1 cellular context compared by ENCODE assay signal in the genomic region with DNA sequence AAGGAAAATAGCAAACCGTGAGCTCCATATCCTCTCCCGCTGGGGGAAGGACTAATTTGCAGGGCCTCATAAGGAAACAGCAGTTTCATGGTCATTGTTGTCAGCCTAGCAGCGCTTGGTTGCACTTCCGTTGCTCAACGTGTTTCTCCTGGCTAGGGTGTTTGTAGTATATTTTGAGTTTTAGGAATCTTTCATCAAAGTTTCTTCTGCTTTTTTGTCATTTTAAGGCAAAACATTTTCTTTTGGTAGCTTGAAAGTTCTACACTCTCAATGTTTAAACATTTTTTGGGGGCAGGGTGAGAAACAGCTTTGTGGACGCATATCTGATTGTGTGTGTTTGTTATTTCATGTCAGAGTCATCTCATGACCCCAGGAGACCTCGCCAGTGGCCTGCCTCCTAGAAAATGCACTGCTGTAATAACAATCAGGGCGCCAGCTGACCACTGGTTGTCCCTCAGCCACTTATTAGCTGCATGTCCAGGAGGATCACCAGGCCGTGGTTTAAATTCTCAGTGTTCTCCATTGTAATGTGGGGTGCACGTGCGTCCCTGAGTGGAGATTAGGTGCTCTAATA.
TF ChIP-seq lines count a peak whose summit lies in the region.

No MANE protein-coding gene starts in this region.

TF ChIP-seq in K562, 482 proteins besides CTCF, POLR2A, EP300 and RAD21 (continued from another document and continues in another):
- no peak; the same call in 1 of the 2 replicates for TF ChIP-seq ETS1 (conservative IDR thresholded peaks at IDR 0.05; ENCODE audit: control insufficient read depth, low read depth, low read length)
- peak; percentile 81; the same call in 1 of the 2 replicates for TF ChIP-seq CEBPB (tag; IDR thresholded peaks at IDR 0.05)
- TF ChIP-seq ETV5 (CRISPR knock-in tag; IDR thresholded peaks at IDR 0.05; ENCODE audit: low read depth): peak; percentile 64
- TF ChIP-seq PML (IDR thresholded peaks at IDR 0.05; ENCODE audit: low read length): peak; percentile 17; the same call in 1 of the 2 replicates
- TF ChIP-seq, protein P1, sequence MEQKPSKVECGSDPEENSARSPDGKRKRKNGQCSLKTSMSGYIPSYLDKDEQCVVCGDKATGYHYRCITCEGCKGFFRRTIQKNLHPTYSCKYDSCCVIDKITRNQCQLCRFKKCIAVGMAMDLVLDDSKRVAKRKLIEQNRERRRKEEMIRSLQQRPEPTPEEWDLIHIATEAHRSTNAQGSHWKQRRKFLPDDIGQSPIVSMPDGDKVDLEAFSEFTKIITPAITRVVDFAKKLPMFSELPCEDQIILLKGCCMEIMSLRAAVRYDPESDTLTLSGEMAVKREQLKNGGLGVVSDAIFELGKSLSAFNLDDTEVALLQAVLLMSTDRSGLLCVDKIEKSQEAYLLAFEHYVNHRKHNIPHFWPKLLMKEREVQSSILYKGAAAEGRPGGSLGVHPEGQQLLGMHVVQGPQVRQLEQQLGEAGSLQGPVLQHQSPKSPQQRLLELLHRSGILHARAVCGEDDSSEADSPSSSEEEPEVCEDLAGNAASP (IDR thresholded peaks at IDR 0.05): peak; percentile 97
- no peak for TF ChIP-seq U2AF2 (optimal IDR thresholded peaks at IDR 0.05; ENCODE audit: low read depth, low read length)
- TF ChIP-seq LEF1 (IDR thresholded peaks at IDR 0.05): peak; percentile 99
- 0 out of 2 replicates have a peak, but pooled peaks have one; percentile 55 for TF ChIP-seq TOE1 (IDR thresholded peaks at IDR 0.05; ENCODE audit: borderline replicate concordance)
- no peak for TF ChIP-seq TOE1 (CRISPR knock-in tag; IDR thresholded peaks at IDR 0.05; ENCODE audit: borderline replicate concordance, low read depth)
- TF ChIP-seq WHSC1 (IDR thresholded peaks at IDR 0.05; ENCODE audit: low read length): no peak
- TF ChIP-seq C11orf30 (IDR thresholded peaks at IDR 0.05; ENCODE audit: low read depth): peak; percentile 26; the same call in 1 of the 2 replicates
- peak; percentile 66 for TF ChIP-seq CXXC5 (CRISPR knock-in tag; IDR thresholded peaks at IDR 0.05)
- TF ChIP-seq CCNT2 (IDR thresholded peaks at IDR 0.05; ENCODE audit: borderline replicate concordance, extremely low read depth, insufficient read length, low read depth, low read length): peak; percentile 22
- peak; percentile 94 for TF ChIP-seq TFAP4 (CRISPR knock-in tag; IDR thresholded peaks at IDR 0.05; ENCODE audit: borderline replicate concordance)
- no peak for TF ChIP-seq SP1 (CRISPR knock-in tag; IDR thresholded peaks at IDR 0.05)
- peak; percentile 77 for TF ChIP-seq GABPA (tag; conservative IDR thresholded peaks at IDR 0.05; ENCODE audit: low read depth)
- TF ChIP-seq GATA2 (CRISPR knock-in tag; IDR thresholded peaks at IDR 0.05): 0 out of 2 replicates have a peak, but pooled peaks have one; percentile 30
- TF ChIP-seq, protein P2, sequence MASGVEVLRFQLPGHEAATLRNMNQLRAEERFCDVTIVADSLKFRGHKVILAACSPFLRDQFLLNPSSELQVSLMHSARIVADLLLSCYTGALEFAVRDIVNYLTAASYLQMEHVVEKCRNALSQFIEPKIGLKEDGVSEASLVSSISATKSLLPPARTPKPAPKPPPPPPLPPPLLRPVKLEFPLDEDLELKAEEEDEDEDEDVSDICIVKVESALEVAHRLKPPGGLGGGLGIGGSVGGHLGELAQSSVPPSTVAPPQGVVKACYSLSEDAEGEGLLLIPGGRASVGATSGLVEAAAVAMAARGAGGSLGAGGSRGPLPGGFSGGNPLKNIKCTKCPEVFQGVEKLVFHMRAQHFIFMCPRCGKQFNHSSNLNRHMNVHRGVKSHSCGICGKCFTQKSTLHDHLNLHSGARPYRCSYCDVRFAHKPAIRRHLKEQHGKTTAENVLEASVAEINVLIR (CRISPR knock-in tag; IDR thresholded peaks at IDR 0.05): no peak
- TF ChIP-seq ZNF445 (CRISPR knock-in tag; IDR thresholded peaks at IDR 0.05; ENCODE audit: low read depth): 0 out of 2 replicates have a peak, but pooled peaks have one; percentile 28
- TF ChIP-seq VEZF1 (CRISPR knock-in tag; IDR thresholded peaks at IDR 0.05): peak; percentile 59
- TF ChIP-seq SIX5 (IDR thresholded peaks at IDR 0.05; ENCODE audit: borderline replicate concordance in 1 of 2, insufficient read depth in 1 of 2, low read depth in 1 of 2, low read length in 2 of 2): no peak
- TF ChIP-seq HDAC1 (IDR thresholded peaks at IDR 0.05): peak in 1 of 2 experiments; percentile 64; a peak in 2 of 4 replicates
- TF ChIP-seq PRMT5 (CRISPR knock-in tag; IDR thresholded peaks at IDR 0.05): no peak
- 0 out of 2 replicates have a peak, but pooled peaks have one; percentile 40 for TF ChIP-seq ELF4 (CRISPR knock-in tag; IDR thresholded peaks at IDR 0.05)
- TF ChIP-seq KDM1A (IDR thresholded peaks at IDR 0.05): peak; percentile 87 to 92
- peak; percentile 55; the same call in 1 of the 2 replicates for TF ChIP-seq CTBP1 (IDR thresholded peaks at IDR 0.05; ENCODE audit: borderline replicate concordance)
- peak; percentile 58; the same call in 1 of the 2 replicates for TF ChIP-seq TEAD2 (tag; IDR thresholded peaks at IDR 0.05)
- peak; percentile 83 for TF ChIP-seq HDAC2 (IDR thresholded peaks at IDR 0.05)
- TF ChIP-seq CC2D1A (IDR thresholded peaks at IDR 0.05): no peak
- peak; percentile 34 for TF ChIP-seq ZFX (CRISPR knock-in tag; IDR thresholded peaks at IDR 0.05)
- TF ChIP-seq ZNF639 (CRISPR knock-in tag; conservative IDR thresholded peaks at IDR 0.05 in 1 of 2, IDR thresholded peaks at IDR 0.05 in 1 of 2): peak in 1 of 2 experiments; percentile 39; a peak in 1 of 4 replicates
- TF ChIP-seq, protein P3, sequence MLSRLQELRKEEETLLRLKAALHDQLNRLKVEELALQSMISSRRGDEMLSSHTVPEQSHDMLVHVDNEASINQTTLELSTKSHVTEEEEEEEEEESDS (CRISPR knock-in tag; IDR thresholded peaks at IDR 0.05): no peak
- TF ChIP-seq MYNN (IDR thresholded peaks at IDR 0.05): 0 out of 2 replicates have a peak, but pooled peaks have one; percentile 18
- no peak for TF ChIP-seq MYNN (CRISPR knock-in tag; IDR thresholded peaks at IDR 0.05)
- peak in 1 of 2 experiments; percentile 95; a peak in 3 of 4 replicates for TF ChIP-seq RCOR1 (IDR thresholded peaks at IDR 0.05; ENCODE audit: borderline replicate concordance in 1 of 2, low read depth in 2 of 2, low read length in 2 of 2)
- TF ChIP-seq EZH2 (IDR thresholded peaks at IDR 0.05; ENCODE audit: borderline replicate concordance, low read depth, low read length): no peak
- TF ChIP-seq ATF1 (CRISPR knock-in tag; IDR thresholded peaks at IDR 0.05): no peak
- peak; percentile 82 for TF ChIP-seq ATF1 (tag; IDR thresholded peaks at IDR 0.05)
- TF ChIP-seq TBL1XR1 (IDR thresholded peaks at IDR 0.05; ENCODE audit: low read length in 2 of 2): peak in 1 of 2 experiments; percentile 85; a peak in 2 of 4 replicates
- peak; percentile 62; the same call in 1 of the 2 replicates for TF ChIP-seq ZKSCAN8 (CRISPR knock-in tag; IDR thresholded peaks at IDR 0.05)
- peak; percentile 46; the same call in 1 of the 2 replicates for TF ChIP-seq TRIM28 (IDR thresholded peaks at IDR 0.05)
- TF ChIP-seq ESRRA (IDR thresholded peaks at IDR 0.05; ENCODE audit: borderline replicate concordance, low read depth): peak; percentile 29; the same call in 1 of the 2 replicates
- TF ChIP-seq MBD2 (IDR thresholded peaks at IDR 0.05; ENCODE audit: borderline replicate concordance, low read depth): 0 out of 2 replicates have a peak, but pooled peaks have one; percentile 2
- TF ChIP-seq ZNF586 (CRISPR knock-in tag; conservative IDR thresholded peaks at IDR 0.05): no peak
- peak; percentile 35; the same call in 1 of the 2 replicates for TF ChIP-seq KAT7 (CRISPR knock-in tag; IDR thresholded peaks at IDR 0.05; ENCODE audit: borderline replicate concordance)
- no peak for TF ChIP-seq POLR2AphosphoS5 (IDR thresholded peaks at IDR 0.05; ENCODE audit: control insufficient read depth, insufficient read depth, low read depth, low read length)
- TF ChIP-seq MAFG (tag; conservative IDR thresholded peaks at IDR 0.05): peak; percentile 48; the same call in 1 of the 2 replicates
- peak; percentile 70; the same call in 1 of the 2 replicates for TF ChIP-seq NFRKB (IDR thresholded peaks at IDR 0.05; ENCODE audit: low read depth)
- peak; percentile 91 for TF ChIP-seq DACH1 (IDR thresholded peaks at IDR 0.05; ENCODE audit: partially characterized antibody)
- TF ChIP-seq, protein P4, sequence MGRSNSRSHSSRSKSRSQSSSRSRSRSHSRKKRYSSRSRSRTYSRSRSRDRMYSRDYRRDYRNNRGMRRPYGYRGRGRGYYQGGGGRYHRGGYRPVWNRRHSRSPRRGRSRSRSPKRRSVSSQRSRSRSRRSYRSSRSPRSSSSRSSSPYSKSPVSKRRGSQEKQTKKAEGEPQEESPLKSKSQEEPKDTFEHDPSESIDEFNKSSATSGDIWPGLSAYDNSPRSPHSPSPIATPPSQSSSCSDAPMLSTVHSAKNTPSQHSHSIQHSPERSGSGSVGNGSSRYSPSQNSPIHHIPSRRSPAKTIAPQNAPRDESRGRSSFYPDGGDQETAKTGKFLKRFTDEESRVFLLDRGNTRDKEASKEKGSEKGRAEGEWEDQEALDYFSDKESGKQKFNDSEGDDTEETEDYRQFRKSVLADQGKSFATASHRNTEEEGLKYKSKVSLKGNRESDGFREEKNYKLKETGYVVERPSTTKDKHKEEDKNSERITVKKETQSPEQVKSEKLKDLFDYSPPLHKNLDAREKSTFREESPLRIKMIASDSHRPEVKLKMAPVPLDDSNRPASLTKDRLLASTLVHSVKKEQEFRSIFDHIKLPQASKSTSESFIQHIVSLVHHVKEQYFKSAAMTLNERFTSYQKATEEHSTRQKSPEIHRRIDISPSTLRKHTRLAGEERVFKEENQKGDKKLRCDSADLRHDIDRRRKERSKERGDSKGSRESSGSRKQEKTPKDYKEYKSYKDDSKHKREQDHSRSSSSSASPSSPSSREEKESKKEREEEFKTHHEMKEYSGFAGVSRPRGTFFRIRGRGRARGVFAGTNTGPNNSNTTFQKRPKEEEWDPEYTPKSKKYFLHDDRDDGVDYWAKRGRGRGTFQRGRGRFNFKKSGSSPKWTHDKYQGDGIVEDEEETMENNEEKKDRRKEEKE (IDR thresholded peaks at IDR 0.05; ENCODE audit: borderline replicate concordance in 1 of 2, control insufficient read depth in 1 of 2, low read depth in 2 of 2, low read length in 1 of 2): peak in 1 of 2 experiments; percentile 49; a peak in 1 of 4 replicates
- peak; percentile 36 to 51 for TF ChIP-seq AFF1 (IDR thresholded peaks at IDR 0.05; ENCODE audit: low read depth in 1 of 2, partially characterized antibody in 2 of 2)
